1 cellular context compared by ENCODE assay signal in the genomic region with DNA sequence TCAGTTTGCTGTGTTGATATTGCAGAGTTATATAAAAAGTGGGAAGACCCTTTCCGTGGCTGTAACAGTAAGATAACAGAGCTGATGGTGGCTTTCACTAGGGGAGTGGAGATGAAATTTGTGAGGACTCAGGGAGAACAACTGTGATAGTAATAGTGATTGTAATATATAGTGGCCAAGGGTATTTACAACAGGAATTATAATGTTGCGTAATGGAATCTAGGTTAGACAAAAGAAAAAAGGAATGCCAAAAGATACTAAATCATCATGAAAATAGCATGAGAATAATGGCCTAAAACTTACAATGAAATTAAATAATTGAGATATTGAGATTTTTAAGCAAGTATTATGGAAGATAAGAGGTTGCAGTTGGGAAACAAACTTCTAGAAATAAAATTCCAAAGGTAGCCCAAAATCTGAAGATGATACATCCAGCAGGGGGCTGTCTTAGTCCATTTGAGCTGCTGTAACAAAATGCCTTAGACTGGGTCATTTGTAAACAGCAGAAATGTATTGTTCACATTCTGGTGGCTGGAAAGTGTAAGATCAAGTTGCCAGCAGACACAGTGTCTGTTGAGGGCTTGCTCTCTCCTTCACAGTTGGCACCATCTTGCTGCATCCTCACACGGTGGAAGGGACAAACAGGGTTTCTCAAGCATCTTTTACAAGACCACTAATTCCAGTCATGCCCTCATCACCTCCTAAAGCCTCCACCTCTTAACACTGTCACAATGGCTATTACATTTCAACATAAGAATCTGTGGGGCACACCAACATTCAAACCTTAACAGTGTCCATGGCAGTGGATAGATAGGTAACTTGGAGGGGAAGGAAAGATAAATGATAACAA.
TF ChIP-seq lines count a peak whose summit lies in the region.

No MANE protein-coding gene starts in this region.

TF ChIP-seq in WTC11, 78 proteins besides CTCF, POLR2A, EP300 and RAD21 (continued from another document):
- TF ChIP-seq, protein P1, sequence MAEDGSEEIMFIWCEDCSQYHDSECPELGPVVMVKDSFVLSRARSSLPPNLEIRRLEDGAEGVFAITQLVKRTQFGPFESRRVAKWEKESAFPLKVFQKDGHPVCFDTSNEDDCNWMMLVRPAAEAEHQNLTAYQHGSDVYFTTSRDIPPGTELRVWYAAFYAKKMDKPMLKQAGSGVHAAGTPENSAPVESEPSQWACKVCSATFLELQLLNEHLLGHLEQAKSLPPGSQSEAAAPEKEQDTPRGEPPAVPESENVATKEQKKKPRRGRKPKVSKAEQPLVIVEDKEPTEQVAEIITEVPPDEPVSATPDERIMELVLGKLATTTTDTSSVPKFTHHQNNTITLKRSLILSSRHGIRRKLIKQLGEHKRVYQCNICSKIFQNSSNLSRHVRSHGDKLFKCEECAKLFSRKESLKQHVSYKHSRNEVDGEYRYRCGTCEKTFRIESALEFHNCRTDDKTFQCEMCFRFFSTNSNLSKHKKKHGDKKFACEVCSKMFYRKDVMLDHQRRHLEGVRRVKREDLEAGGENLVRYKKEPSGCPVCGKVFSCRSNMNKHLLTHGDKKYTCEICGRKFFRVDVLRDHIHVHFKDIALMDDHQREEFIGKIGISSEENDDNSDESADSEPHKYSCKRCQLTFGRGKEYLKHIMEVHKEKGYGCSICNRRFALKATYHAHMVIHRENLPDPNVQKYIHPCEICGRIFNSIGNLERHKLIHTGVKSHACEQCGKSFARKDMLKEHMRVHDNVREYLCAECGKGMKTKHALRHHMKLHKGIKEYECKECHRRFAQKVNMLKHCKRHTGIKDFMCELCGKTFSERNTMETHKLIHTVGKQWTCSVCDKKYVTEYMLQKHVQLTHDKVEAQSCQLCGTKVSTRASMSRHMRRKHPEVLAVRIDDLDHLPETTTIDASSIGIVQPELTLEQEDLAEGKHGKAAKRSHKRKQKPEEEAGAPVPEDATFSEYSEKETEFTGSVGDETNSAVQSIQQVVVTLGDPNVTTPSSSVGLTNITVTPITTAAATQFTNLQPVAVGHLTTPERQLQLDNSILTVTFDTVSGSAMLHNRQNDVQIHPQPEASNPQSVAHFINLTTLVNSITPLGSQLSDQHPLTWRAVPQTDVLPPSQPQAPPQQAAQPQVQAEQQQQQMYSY (CRISPR knock-in tag; IDR thresholded peaks at IDR 0.05) = no peak
- TF ChIP-seq, protein P2, sequence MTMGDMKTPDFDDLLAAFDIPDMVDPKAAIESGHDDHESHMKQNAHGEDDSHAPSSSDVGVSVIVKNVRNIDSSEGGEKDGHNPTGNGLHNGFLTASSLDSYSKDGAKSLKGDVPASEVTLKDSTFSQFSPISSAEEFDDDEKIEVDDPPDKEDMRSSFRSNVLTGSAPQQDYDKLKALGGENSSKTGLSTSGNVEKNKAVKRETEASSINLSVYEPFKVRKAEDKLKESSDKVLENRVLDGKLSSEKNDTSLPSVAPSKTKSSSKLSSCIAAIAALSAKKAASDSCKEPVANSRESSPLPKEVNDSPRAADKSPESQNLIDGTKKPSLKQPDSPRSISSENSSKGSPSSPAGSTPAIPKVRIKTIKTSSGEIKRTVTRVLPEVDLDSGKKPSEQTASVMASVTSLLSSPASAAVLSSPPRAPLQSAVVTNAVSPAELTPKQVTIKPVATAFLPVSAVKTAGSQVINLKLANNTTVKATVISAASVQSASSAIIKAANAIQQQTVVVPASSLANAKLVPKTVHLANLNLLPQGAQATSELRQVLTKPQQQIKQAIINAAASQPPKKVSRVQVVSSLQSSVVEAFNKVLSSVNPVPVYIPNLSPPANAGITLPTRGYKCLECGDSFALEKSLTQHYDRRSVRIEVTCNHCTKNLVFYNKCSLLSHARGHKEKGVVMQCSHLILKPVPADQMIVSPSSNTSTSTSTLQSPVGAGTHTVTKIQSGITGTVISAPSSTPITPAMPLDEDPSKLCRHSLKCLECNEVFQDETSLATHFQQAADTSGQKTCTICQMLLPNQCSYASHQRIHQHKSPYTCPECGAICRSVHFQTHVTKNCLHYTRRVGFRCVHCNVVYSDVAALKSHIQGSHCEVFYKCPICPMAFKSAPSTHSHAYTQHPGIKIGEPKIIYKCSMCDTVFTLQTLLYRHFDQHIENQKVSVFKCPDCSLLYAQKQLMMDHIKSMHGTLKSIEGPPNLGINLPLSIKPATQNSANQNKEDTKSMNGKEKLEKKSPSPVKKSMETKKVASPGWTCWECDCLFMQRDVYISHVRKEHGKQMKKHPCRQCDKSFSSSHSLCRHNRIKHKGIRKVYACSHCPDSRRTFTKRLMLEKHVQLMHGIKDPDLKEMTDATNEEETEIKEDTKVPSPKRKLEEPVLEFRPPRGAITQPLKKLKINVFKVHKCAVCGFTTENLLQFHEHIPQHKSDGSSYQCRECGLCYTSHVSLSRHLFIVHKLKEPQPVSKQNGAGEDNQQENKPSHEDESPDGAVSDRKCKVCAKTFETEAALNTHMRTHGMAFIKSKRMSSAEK (CRISPR knock-in tag; IDR thresholded peaks at IDR 0.05; ENCODE audit: borderline replicate concordance) = no peak
- TF ChIP-seq SMAD3 (CRISPR knock-in tag; IDR thresholded peaks at IDR 0.05; ENCODE audit: borderline replicate concordance) = no peak
- no peak for TF ChIP-seq SOX15 (CRISPR knock-in tag; IDR thresholded peaks at IDR 0.05)
- no peak for TF ChIP-seq FOXJ3 (CRISPR knock-in tag; IDR thresholded peaks at IDR 0.05; ENCODE audit: borderline replicate concordance)
